In the genomic region with DNA sequence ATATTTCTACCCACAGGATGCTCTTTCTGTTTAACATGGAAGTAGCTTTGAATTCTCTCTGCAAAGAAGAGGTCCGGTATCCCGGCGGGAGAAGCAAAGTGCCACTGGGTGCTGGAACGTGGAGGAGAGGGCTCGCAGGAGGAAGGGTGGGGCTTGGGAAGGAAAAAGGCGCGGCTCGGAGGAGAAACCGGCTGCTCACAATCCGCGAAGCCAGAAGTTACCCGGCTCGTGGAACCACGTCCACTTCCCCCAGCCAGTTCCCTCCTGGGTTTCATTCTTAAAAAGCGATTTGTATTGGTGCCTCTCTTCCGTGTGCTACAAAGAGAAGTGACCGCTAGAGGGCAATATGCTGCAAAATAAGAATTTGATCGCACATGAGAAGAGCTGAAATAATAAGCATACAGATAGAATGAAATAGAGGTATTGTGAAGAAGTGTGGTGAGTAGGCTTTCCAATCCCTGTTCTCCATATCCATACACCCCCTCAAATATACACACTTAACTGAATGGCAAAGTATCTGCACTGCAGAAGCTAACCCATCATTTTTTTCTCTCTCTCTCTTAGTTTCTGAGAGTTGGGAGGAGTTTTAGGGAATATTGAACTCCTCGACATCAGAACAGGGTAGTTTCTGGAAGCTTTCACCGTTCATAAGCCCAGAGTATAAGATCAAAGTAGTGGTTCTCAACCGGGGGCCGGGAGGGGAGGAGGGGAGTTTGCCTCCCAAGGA, we compare ENCODE assay signal across 8 cellular contexts. TPM values are rescaled to one million over a fixed set of nuclear protein-coding genes. Genes with fewer than 3 reads are reported as not detected.
DNase-seq lines count a peak whose midpoint lies in the region; ATAC-seq and TF ChIP-seq lines count a peak whose summit lies in the region.

No MANE protein-coding gene starts in this region.

- no TSS peak for BruUV-seq in HCT116 (replicated peaks; lab: Mats Ljungman, UMichigan)

- CTCF ChIA-PET in HCT116 (lab: Charles Lee), result interaction anchor here (0.6 to 9.6 kb wide), 32 partner anchors 9 to 994 kb away, joined by 3 to 356 read pairs (median 3); no protein-coding TSS in a partner anchor
- CTCF ChIA-PET in activated naive CD4-positive, alpha-beta T cell treated with anti-CD3 and anti-CD28 coated beads for 36 hours (lab: Charles Lee), result interaction anchor here (0.6 to 8.3 kb wide), 44 partner anchors 8 to 1489 kb away, joined by 3 to 99 read pairs (median 4); partner anchors contain the start of gene TRIL

- peak; percentile 77 to 91 (median 83) for TF ChIP-seq CTCF in HCT116 (IDR thresholded peaks at IDR 0.05 in 2 of 3, conservative IDR thresholded peaks at IDR 0.05 in 1 of 3; ENCODE audit: borderline replicate concordance in 1 of 3, insufficient read depth in 1 of 3, low read depth in 2 of 3, low read length in 2 of 3)
- peak; percentile 67 for TF ChIP-seq CTCF in neutrophil (IDR thresholded peaks at IDR 0.05)
- TF ChIP-seq CTCF in type B pancreatic cell (conservative IDR thresholded peaks at IDR 0.05), result peak; percentile 94

- peak overlapping the region; percentile 97 for H2AFZ ChIP-seq in HCT116 (ENCODE audit: low read depth, low read length, poor library complexity, severe bottlenecking)

- H3K79me2 ChIP-seq in HCT116 (ENCODE audit: insufficient read depth, low read length), result no peaks in the 10 kb centered on the region

- peak overlapping the region; percentile 78 for H3K4me2 ChIP-seq in HCT116 (ENCODE audit: low read length)

- intact Hi-C loops in HCT116 (cut with micrococcal nuclease), result loop anchor here (1.0 kb wide), 3 partner anchors 175 to 481 kb away; no protein-coding TSS in a partner anchor
- intact Hi-C loops in activated naive CD4-positive, alpha-beta T cell treated with anti-CD3 and anti-CD28 coated beads for 36 hours (cut with micrococcal nuclease), result loop anchor here (1.0 to 5.0 kb wide), 5 partner anchors 29 to 481 kb away; no protein-coding TSS in a partner anchor

- DNase-seq in GF-D8 (lab: John Stamatoyannopoulos, UW) (peak; percentile 62), HCT116 (ENCODE audit: low read depth, low spot score) (peak; percentile 73), MG63 (peak; percentile 79), SHP77 treated with DMSO at 0.1 percent for 48 hours (lab: John Stamatoyannopoulos, UW) (peak; percentile 94), germinal center (ENCODE audit: low spot score) (peak; percentile 84), type B pancreatic cell (ENCODE audit: extremely low spot score, unreplicated experiment) (no peak)
- peak; percentile 64 for DNase-seq in activated naive CD4-positive, alpha-beta T cell treated with anti-CD3 and anti-CD28 coated beads for 36 hours

- H4K20me1 ChIP-seq in HCT116 (ENCODE audit: insufficient read depth), result no peaks in the 10 kb centered on the region

- H3K9me3 ChIP-seq in HCT116 (ENCODE audit: control insufficient read depth in 1 of 2, insufficient read depth in 1 of 2, low read depth in 1 of 2, low read length in 2 of 2), result no peaks in the 10 kb centered on the region
- no peaks in the 10 kb centered on the region for H3K9me3 ChIP-seq in MG63
- no peaks in the 10 kb centered on the region for H3K9me3 ChIP-seq in neutrophil

- H3K4me1 Mint-ChIP-seq in activated naive CD4-positive, alpha-beta T cell treated with anti-CD3 and anti-CD28 coated beads for 36 hours (ENCODE audit: low read depth), result peaks cover 21% of the 10 kb centered on the region
- H3K4me1 Mint-ChIP-seq in type B pancreatic cell (ENCODE audit: unreplicated experiment), result peaks cover 31% of the 10 kb centered on the region

- H3K36me3 ChIP-seq in HCT116 (ENCODE audit: control insufficient read depth in 1 of 2, insufficient read depth in 2 of 2, low read length in 2 of 2) (no peaks in the 10 kb centered on the region), MG63 (no peaks in the 10 kb centered on the region), neutrophil (no peaks in the 10 kb centered on the region)

- no peaks in the 10 kb centered on the region for H3K36me3 Mint-ChIP-seq in activated naive CD4-positive, alpha-beta T cell treated with anti-CD3 and anti-CD28 coated beads for 36 hours (ENCODE audit: low read depth)
- no peaks in the 10 kb centered on the region for H3K36me3 Mint-ChIP-seq in type B pancreatic cell

- H3K4me1 ChIP-seq in HCT116 (ENCODE audit: control insufficient read depth in 1 of 2, insufficient read depth in 2 of 2, low read length in 2 of 2) (peaks cover 4 to 10% of the 10 kb centered on the region in 2 experiments; a peak in 3 of 4 replicates), neutrophil (ENCODE audit: control insufficient read depth in 1 of 2, insufficient read depth in 1 of 2, low read depth in 1 of 2, low read length in 1 of 2) (peaks cover 11 to 19% of the 10 kb centered on the region in 2 experiments)

- no peaks in the 10 kb centered on the region for H3K27me3 ChIP-seq in HCT116 (ENCODE audit: insufficient read depth, low read length)
- H3K27me3 ChIP-seq in MG63, result no peaks in the 10 kb centered on the region
- peaks cover 35% of the 10 kb centered on the region for H3K27me3 ChIP-seq in neutrophil

- H3K9me2 ChIP-seq in HCT116 (ENCODE audit: insufficient read depth), result no peaks in the 10 kb centered on the region

- peak overlapping the region; percentile 75 for H3K4me3 Mint-ChIP-seq in activated naive CD4-positive, alpha-beta T cell treated with anti-CD3 and anti-CD28 coated beads for 36 hours
- peak overlapping the region; percentile 89 for H3K4me3 Mint-ChIP-seq in type B pancreatic cell

- no peaks in the 10 kb centered on the region for H3K9me3 Mint-ChIP-seq in activated naive CD4-positive, alpha-beta T cell treated with anti-CD3 and anti-CD28 coated beads for 36 hours
- no peaks in the 10 kb centered on the region for H3K9me3 Mint-ChIP-seq in type B pancreatic cell

- peak overlapping the region; percentile 39 for H3K9ac ChIP-seq in HCT116 (ENCODE audit: low read length)

- peak; percentile 86 for TF ChIP-seq RAD21 in HCT116 (IDR thresholded peaks at IDR 0.05; ENCODE audit: low read depth)

- POLR2A ChIA-PET in HCT116 (lab: Charles Lee), result interaction anchor here (0.6 to 1.8 kb wide), 5 partner anchors 175 to 479 kb away, joined by 3 to 8 read pairs (median 3); no protein-coding TSS in a partner anchor

- peak; percentile 92 for ATAC-seq in HCT116

- no peak for TF ChIP-seq POLR2A in HCT116 (IDR thresholded peaks at IDR 0.05; ENCODE audit: borderline replicate concordance, extremely low read depth, insufficient read depth, insufficient read length)

- H3K4me3 ChIP-seq in HCT116 (replicated peaks in 1 of 2; ENCODE audit: low read depth in 1 of 2, low read length in 2 of 2) (peak overlapping the region; percentile 38 to 54), MG63 (peak overlapping the region; percentile 66), neutrophil (ENCODE audit: low read depth in 1 of 2, low read length in 1 of 2) (peak overlapping the region; percentile 34 to 49)

- H3K27ac ChIP-seq in HCT116 (ENCODE audit: low read depth, low read length), result no peak overlapping the region
- no peak overlapping the region for H3K27ac ChIP-seq in neutrophil

- RAD21 ChIA-PET in HCT116 (lab: Charles Lee; ENCODE audit: low non-redundant PET in 1 of 2, low total read pairs in 2 of 2, uncharacterized antibody in 2 of 2, unreplicated experiment in 2 of 2), result interaction anchor here (0.6 to 2.3 kb wide), 9 partner anchors 174 to 482 kb away, joined by 3 to 17 read pairs (median 6); no protein-coding TSS in a partner anchor

- H3K27me3 Mint-ChIP-seq in activated naive CD4-positive, alpha-beta T cell treated with anti-CD3 and anti-CD28 coated beads for 36 hours (ENCODE audit: low read depth), result peaks cover 2% of the 10 kb centered on the region
- peaks cover 29% of the 10 kb centered on the region for H3K27me3 Mint-ChIP-seq in type B pancreatic cell

- H3K27ac Mint-ChIP-seq in activated naive CD4-positive, alpha-beta T cell treated with anti-CD3 and anti-CD28 coated beads for 36 hours, result no peak overlapping the region
- H3K27ac Mint-ChIP-seq in type B pancreatic cell, result peak overlapping the region; percentile 72

TF ChIP-seq in HCT116, 20 proteins besides CTCF, POLR2A, EP300 and RAD21:
- TF ChIP-seq JUND (IDR thresholded peaks at IDR 0.05) (no peak), MAX (IDR thresholded peaks at IDR 0.05) (peak; percentile 63)

RNA-seq across cellular contexts. Expression of gene TRIL, which starts 31.1 kb away (rescaled TPM):
- total RNA-seq in HCT116 (2021; ENCODE audit: unreplicated experiment) (not detected), type B pancreatic cell (ENCODE audit: low replicate concordance) (3.9 and 42.9 TPM in 2 replicates)
- polyA plus RNA-seq in HCT116 (2012), result not detected in 2 replicates
- 0.03 TPM in 1 of 2 replicates, not detected in the other for total RNA-seq in MG63 (2014; rRNA removed; shearing (Covaris generic); ENCODE audit: low replicate concordance)
- not detected for total RNA-seq in activated naive CD4-positive, alpha-beta T cell treated with anti-CD3 and anti-CD28 coated beads for 36 hours
